ENCODE assay signal across 12 cellular contexts in the genomic region with DNA sequence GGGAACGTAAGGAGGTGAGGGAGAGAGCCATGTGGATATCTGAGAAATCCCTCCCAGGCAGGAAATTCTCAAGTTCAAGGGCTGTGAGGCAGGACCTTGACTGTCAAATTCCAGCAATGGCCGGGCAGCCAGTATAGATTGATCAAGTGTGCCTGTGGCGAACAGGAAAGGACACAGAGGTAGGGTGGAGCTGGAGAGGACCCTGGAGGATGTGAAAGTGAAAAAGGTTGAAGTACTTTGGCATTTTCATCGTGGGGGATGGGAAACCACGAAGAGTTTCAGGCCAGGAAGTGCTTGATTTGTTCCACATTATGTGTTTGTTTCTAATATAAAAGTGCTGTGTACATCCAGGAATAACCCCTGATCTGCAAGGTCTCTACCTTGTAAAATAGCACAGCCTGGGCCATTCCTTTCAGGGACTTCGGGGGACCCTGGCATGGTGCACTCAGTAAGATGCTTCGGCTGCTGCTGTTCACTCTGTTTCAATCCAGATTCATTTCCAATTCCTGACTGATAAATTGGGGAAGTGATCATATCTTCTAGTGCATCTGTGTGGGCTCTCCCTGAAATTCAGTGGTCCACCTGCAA.
DNase-seq lines count a peak whose midpoint lies in the region; ATAC-seq, FAIRE-seq and TF ChIP-seq lines count a peak whose summit lies in the region.
"Had no signal": no experiment of that assay in that cellular context is flagged by ENCODE, and none has a peak within 500 bp of the region (broad histone marks: within the 10 kb centered on the region; RNA-seq: fewer than 3 reads in every experiment).

No MANE protein-coding gene starts in this region.

- peak; percentile 7 for DNase-seq in activated naive CD4-positive, alpha-beta T cell treated with anti-CD3 and anti-CD28 coated beads for 36 hours
- DNase-seq in activated naive CD4-positive, alpha-beta T cell treated with anti-CD3 and anti-CD28 coated beads, Interleukin-2, amount 50 U/mL, for 16 hours, result no peak
- peak; percentile 19 for DNase-seq in activated B cell treated with CpG ODN at 0.5 μM for 24 hours
- peak; percentile 14 for DNase-seq in stimulated activated naive CD8-positive, alpha-beta T cell treated with anti-CD3 and anti-CD28 coated beads, Interleukin-15, Interleukin-2, amounts not matched to agents 100 U/mL and 50 U/mL, for 24 hours
- no peak for DNase-seq in T-helper 9 cell
- no peak for DNase-seq in GM12891 (ENCODE audit: insufficient read length, low spot score)
- DNase-seq: activated CD8-positive, alpha-beta memory T cell treated with anti-CD3 and anti-CD28 coated beads for 24 hours; MG63; SHP77 treated with DMSO at 0.1 percent for 48 hours had no signal

- no peaks in the 10 kb centered on the region for H3K27me3 Mint-ChIP-seq in activated naive CD4-positive, alpha-beta T cell treated with anti-CD3 and anti-CD28 coated beads for 36 hours (ENCODE audit: low read depth)
- no peaks in the 10 kb centered on the region for H3K27me3 Mint-ChIP-seq in activated B cell treated with CpG ODN at 0.5 μM for 24 hours

- no peak overlapping the region for H3K27ac Mint-ChIP-seq in activated naive CD4-positive, alpha-beta T cell treated with anti-CD3 and anti-CD28 coated beads for 36 hours
- H3K27ac Mint-ChIP-seq in activated B cell treated with CpG ODN at 0.5 μM for 24 hours, result peak overlapping the region; percentile 83

- H3K36me3 Mint-ChIP-seq in activated naive CD4-positive, alpha-beta T cell treated with anti-CD3 and anti-CD28 coated beads for 36 hours (ENCODE audit: low read depth), result peaks cover 20% of the 10 kb centered on the region
- H3K36me3 Mint-ChIP-seq in activated B cell treated with CpG ODN at 0.5 μM for 24 hours (ENCODE audit: low read depth), result peaks cover 60% of the 10 kb centered on the region

- TF ChIP-seq POLR2A in GM12891 (IDR thresholded peaks at IDR 0.05; ENCODE audit: low read depth, low read length), result no peak

- CTCF ChIA-PET in activated naive CD4-positive, alpha-beta T cell treated with anti-CD3 and anti-CD28 coated beads for 36 hours (lab: Charles Lee), result no interaction called here
- CTCF ChIA-PET in activated B cell treated with CpG ODN at 0.5 μM for 24 hours (lab: Charles Lee), result no interaction called here

- TF ChIP-seq CTCF in activated B cell treated with CpG ODN at 0.5 μM for 24 hours (IDR thresholded peaks at IDR 0.05), result no peak

- H3K4me1 Mint-ChIP-seq in activated naive CD4-positive, alpha-beta T cell treated with anti-CD3 and anti-CD28 coated beads for 36 hours (ENCODE audit: low read depth), result peaks cover 11% of the 10 kb centered on the region
- H3K4me1 Mint-ChIP-seq in activated B cell treated with CpG ODN at 0.5 μM for 24 hours, result peaks cover 48% of the 10 kb centered on the region

- POLR2A ChIA-PET in activated B cell treated with CpG ODN at 0.5 μM for 24 hours (lab: Charles Lee), result interaction anchor here (1.0 kb wide), 1 partner anchor 11 kb away, joined by 3 read pairs; no protein-coding TSS in a partner anchor

- no peak overlapping the region for H3K4me3 Mint-ChIP-seq in activated naive CD4-positive, alpha-beta T cell treated with anti-CD3 and anti-CD28 coated beads for 36 hours
- H3K4me3 Mint-ChIP-seq in activated B cell treated with CpG ODN at 0.5 μM for 24 hours, result peak overlapping the region; percentile 64
- H3K4me3 Mint-ChIP-seq: mesothelial cell of epicardium had no signal

- no peaks in the 10 kb centered on the region for H3K9me3 Mint-ChIP-seq in activated naive CD4-positive, alpha-beta T cell treated with anti-CD3 and anti-CD28 coated beads for 36 hours
- H3K9me3 Mint-ChIP-seq in activated B cell treated with CpG ODN at 0.5 μM for 24 hours, result peaks cover 2% of the 10 kb centered on the region

- intact Hi-C loops in activated naive CD4-positive, alpha-beta T cell treated with anti-CD3 and anti-CD28 coated beads for 36 hours (cut with micrococcal nuclease), result no loop called here
- intact Hi-C loops in activated B cell treated with CpG ODN at 0.5 μM for 24 hours (cut with micrococcal nuclease), result no loop called here

- no peak for FAIRE-seq in GM12891 (lab: Jason Lieb, UNC)

- ATAC-seq in HG03159 (IDR thresholded peaks at IDR 0.05; ENCODE audit: unreplicated experiment), result peak; percentile 66
- ATAC-seq in activated B cell treated with CpG ODN at 0.5 μM for 24 hours (ENCODE audit: low read depth), result peak; percentile 71
- ATAC-seq in stimulated activated naive CD8-positive, alpha-beta T cell treated with anti-CD3 and anti-CD28 coated beads, Interleukin-15, Interleukin-2, amounts not matched to agents 100 U/mL and 50 U/mL, for 24 hours, result peak; percentile 55
- no peak for ATAC-seq in GM19455 (IDR thresholded peaks at IDR 0.05; ENCODE audit: unreplicated experiment)

TF ChIP-seq in GM12891, 5 proteins besides CTCF, POLR2A, EP300 and RAD21:
- TF ChIP-seq POU2F2 (IDR thresholded peaks at IDR 0.05; ENCODE audit: low read depth, low read length) (no peak), TAF1 (IDR thresholded peaks at IDR 0.05; ENCODE audit: low read depth, low read length) (no peak), SPI1 (IDR thresholded peaks at IDR 0.05; ENCODE audit: low read depth, low read length) (no peak), PAX5 (IDR thresholded peaks at IDR 0.05; ENCODE audit: insufficient read depth, low read length, severe bottlenecking) (no peak), POLR2AphosphoS5 (IDR thresholded peaks at IDR 0.05; ENCODE audit: low read depth, low read length) (no peak)

Comparison
In these comparisons a context has a peak if more than half of its experiments do, and no peak if none do; other contexts are left out.
1. DNase-seq: peak in activated naive CD4-positive, alpha-beta T cell treated with anti-CD3 and anti-CD28 coated beads for 36 hours (single experiment), activated B cell treated with CpG ODN at 0.5 μM for 24 hours (single experiment) and stimulated activated naive CD8-positive, alpha-beta T cell treated with anti-CD3 and anti-CD28 coated beads, Interleukin-15, Interleukin-2, amounts not matched to agents 100 U/mL and 50 U/mL, for 24 hours (single experiment); none in activated naive CD4-positive, alpha-beta T cell treated with anti-CD3 and anti-CD28 coated beads, Interleukin-2, amount 50 U/mL, for 16 hours (single experiment), T-helper 9 cell (single experiment) and GM12891 (single experiment).